ENCODE assay signal across 24 cellular contexts in the genomic region with DNA sequence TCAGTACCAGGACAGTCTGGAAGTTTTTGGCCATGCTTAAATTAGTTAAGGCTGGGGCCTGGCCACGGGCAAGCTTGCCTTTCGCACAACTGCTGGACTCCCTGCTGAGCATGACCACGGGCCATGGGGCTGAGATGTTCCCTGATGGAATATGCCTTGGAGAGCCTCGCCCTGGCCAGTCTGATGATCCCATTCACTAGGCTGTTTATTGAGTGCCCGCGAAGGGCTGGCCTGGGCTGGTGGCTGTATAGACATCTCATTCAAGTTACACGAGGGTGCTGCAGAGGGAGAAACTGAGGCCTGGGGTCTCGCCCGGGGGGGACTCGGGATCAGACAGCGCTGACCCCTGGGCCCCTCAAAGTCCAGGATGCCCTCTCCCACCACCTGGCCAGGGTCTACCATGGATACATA. TPM values are rescaled to one million over a fixed set of nuclear protein-coding genes. Genes with fewer than 3 reads are reported as not detected.
DNase-seq lines count a peak whose midpoint lies in the region; ATAC-seq and TF ChIP-seq lines count a peak whose summit lies in the region.
"Had no signal": no experiment of that assay in that cellular context is flagged by ENCODE, and none has a peak within 500 bp of the region (broad histone marks: within the 10 kb centered on the region; RNA-seq: fewer than 3 reads in every experiment).

No MANE protein-coding gene starts in this region.

- H3K4me3 Mint-ChIP-seq in nephron = no peak overlapping the region
- H3K4me3 Mint-ChIP-seq: activated CD4-positive, alpha-beta T cell treated with anti-CD3 and anti-CD28 coated beads for 36 hours; naive B cell had no signal

- intact Hi-C loops in Right ventricle myocardium superior (cut with DNase I) = no loop called here
- intact Hi-C loops in upper lobe of right lung (cut with DNase I) = no loop called here

- H3K27ac Mint-ChIP-seq in nephron = peak overlapping the region in 2 of 3 experiments; percentile 8 to 28
- H3K27ac Mint-ChIP-seq: activated CD4-positive, alpha-beta T cell treated with anti-CD3 and anti-CD28 coated beads for 36 hours; activated naive CD4-positive, alpha-beta T cell treated with anti-CD3 and anti-CD28 coated beads, Interleukin-2, amount 50 U/mL, for 72 hours; naive B cell had no signal

- H3K9me3 Mint-ChIP-seq in nephron = peaks cover 3% of the 10 kb centered on the region

- H3K27ac ChIP-seq in RWPE2 (ENCODE audit: poor library complexity, severe bottlenecking) = no peak overlapping the region
- H3K27ac ChIP-seq in upper lobe of right lung = no peak overlapping the region
- H3K27ac ChIP-seq: esophagus muscularis mucosa, gastrocnemius medialis, thyroid gland had no signal

- H3K27me3 ChIP-seq in RWPE2 (ENCODE audit: insufficient read depth, poor library complexity, severe bottlenecking) (no peaks in the 10 kb centered on the region), upper lobe of right lung (no peaks in the 10 kb centered on the region)
- H3K27me3 ChIP-seq: esophagus muscularis mucosa, gastrocnemius medialis, thyroid gland had no signal

- H3K36me3 ChIP-seq in RWPE2 (ENCODE audit: low read depth) (no peaks in the 10 kb centered on the region), upper lobe of right lung (no peaks in the 10 kb centered on the region)
- H3K36me3 ChIP-seq: esophagus muscularis mucosa, gastrocnemius medialis, thyroid gland had no signal

- H3K4me1 Mint-ChIP-seq in nephron = peaks cover 56% of the 10 kb centered on the region
- H3K4me1 Mint-ChIP-seq: activated CD4-positive, alpha-beta T cell treated with anti-CD3 and anti-CD28 coated beads for 36 hours; naive B cell had no signal

- H3K36me3 Mint-ChIP-seq in nephron (ENCODE audit: low read depth) = peaks cover 4% of the 10 kb centered on the region

- no peak for ATAC-seq in RWPE2 (ENCODE audit: low read depth)
- no peak for ATAC-seq in Right ventricle myocardium superior (ENCODE audit: poor library complexity)
- no peak for ATAC-seq in upper lobe of right lung
- ATAC-seq: activated CD4-positive, alpha-beta T cell treated with anti-CD3 and anti-CD28 coated beads for 36 hours; activated naive CD4-positive, alpha-beta T cell treated with anti-CD3 and anti-CD28 coated beads, Interleukin-2, amount 50 U/mL, for 72 hours; gastrocnemius medialis; PC-3; stimulated activated naive CD8-positive, alpha-beta T cell treated with anti-CD3 and anti-CD28 coated beads, Interleukin-15, Interleukin-2, amounts not matched to agents 100 U/mL and 50 U/mL, for 24 hours had no signal

- no peaks in the 10 kb centered on the region for H3K4me1 ChIP-seq in RWPE2 (ENCODE audit: insufficient read depth, poor library complexity, severe bottlenecking)
- H3K4me1 ChIP-seq in upper lobe of right lung = peaks cover 3% of the 10 kb centered on the region

- H3K4me3 ChIP-seq in RWPE2 (ENCODE audit: severe bottlenecking) = no peak overlapping the region
- H3K4me3 ChIP-seq in upper lobe of right lung = no peak overlapping the region
- H3K4me3 ChIP-seq: esophagus muscularis mucosa, gastrocnemius medialis, skin epidermis, thyroid gland had no signal

- DNase-seq in RWPE2 (ENCODE audit: low spot score) (peak; percentile 52), Right ventricle myocardium superior (peak; percentile 29), upper lobe of right lung (peak; percentile 51), KG1 (lab: John Stamatoyannopoulos, UW) (no peak), activated gamma-delta T cell (lab: John Stamatoyannopoulos, UW) (no peak), NCI-H1092 treated with DMSO at 0.1 percent for 48 hours (lab: John Stamatoyannopoulos, UW) (no peak)
- DNase-seq: activated CD4-positive, alpha-beta T cell treated with anti-CD3 and anti-CD28 coated beads for 36 hours; activated T-cell treated with anti-CD3 and anti-CD28 coated beads, Interleukin-2, amount 50 U/mL, for 48 hours; DMS53; effector memory CD4-positive, alpha-beta T cell; gastrocnemius medialis; naive B cell; NCI-H1105; NCI-H2081; PC-3; SIG-M5; stimulated activated CD4-positive, alpha-beta T cell treated with anti-CD3 and anti-CD28 coated beads, Interleukin-4, amount 100 ng/mL, for 1 hour; stimulated activated naive CD8-positive, alpha-beta T cell treated with anti-CD3 and anti-CD28 coated beads, Interleukin-15, Interleukin-2, amounts not matched to agents 100 U/mL and 50 U/mL, for 24 hours; T-helper 1 cell; thyroid gland had no signal

- peaks cover 9% of the 10 kb centered on the region for H3K27me3 Mint-ChIP-seq in nephron (ENCODE audit: low read depth)
- H3K27me3 Mint-ChIP-seq: activated CD4-positive, alpha-beta T cell treated with anti-CD3 and anti-CD28 coated beads for 36 hours had no signal

- H3K9me3 ChIP-seq in RWPE2 (ENCODE audit: severe bottlenecking) (no peaks in the 10 kb centered on the region), upper lobe of right lung (no peaks in the 10 kb centered on the region)
- H3K9me3 ChIP-seq: gastrocnemius medialis, thyroid gland had no signal

- TF ChIP-seq CTCF in RWPE2 (IDR thresholded peaks at IDR 0.05; ENCODE audit: poor library complexity, severe bottlenecking) (no peak), nephron (IDR thresholded peaks at IDR 0.05; ENCODE audit: unreplicated experiment in 3 of 3) (no peak), upper lobe of right lung (IDR thresholded peaks at IDR 0.05) (no peak)

RNA-seq across cellular contexts. Expression of a gene that starts 7.8 kb away (rescaled TPM):
- total RNA-seq in Right ventricle myocardium superior (89.0 TPM), upper lobe of right lung (80.6 TPM)

Comparison
In these comparisons a context has a peak if more than half of its experiments do, and no peak if none do; other contexts are left out.
1. DNase-seq: peak in RWPE2 (single experiment), Right ventricle myocardium superior (single experiment) and upper lobe of right lung (single experiment); none in KG1 (single experiment), activated gamma-delta T cell (single experiment) and NCI-H1092 treated with DMSO at 0.1 percent for 48 hours (single experiment).